In the genomic region with DNA sequence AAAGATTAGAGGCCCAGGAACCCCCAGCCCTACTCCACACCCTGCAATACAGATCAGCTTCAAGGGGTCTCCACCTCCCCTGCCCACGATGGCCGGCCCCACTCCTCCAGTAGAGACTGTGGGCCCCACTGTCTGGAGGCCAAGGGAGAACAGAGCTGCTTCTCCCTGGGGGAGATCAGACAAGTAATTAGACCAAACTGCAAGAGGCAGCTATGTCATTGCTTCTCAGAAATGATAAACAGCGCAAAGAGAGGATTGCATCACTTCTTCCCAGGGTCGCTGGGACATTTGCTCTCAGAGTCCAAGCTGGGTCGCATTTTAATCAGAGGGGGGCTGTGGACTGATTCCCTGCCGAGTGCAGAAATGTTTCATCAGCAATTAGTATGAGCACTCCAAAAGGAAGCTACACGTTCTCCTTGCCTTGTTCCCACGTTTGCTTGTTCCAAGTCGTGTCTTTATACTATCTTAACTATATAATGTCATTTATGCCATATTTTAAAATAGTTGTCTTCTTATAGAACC, we compare ENCODE assay signal across 25 cellular contexts. TPM values are rescaled to one million over a fixed set of nuclear protein-coding genes. Genes with fewer than 3 reads are reported as not detected.
A peak's percentile ranks its signal among the peaks of the same experiment; 100 is the strongest.
DNase-seq lines count a peak whose midpoint lies in the region; ATAC-seq, FAIRE-seq and TF ChIP-seq lines count a peak whose summit lies in the region.
"Had no signal": no experiment of that assay in that cellular context is flagged by ENCODE, and none has a peak within 500 bp of the region (broad histone marks: within the 10 kb centered on the region; RNA-seq: fewer than 3 reads in every experiment).

No MANE protein-coding gene starts in this region.

- no peak for TF ChIP-seq RAD21 in HepG2 (CRISPR knock-in tag; IDR thresholded peaks at IDR 0.05)

- H3K27me3 ChIP-seq in HepG2 (ENCODE audit: control insufficient read depth in 1 of 2, insufficient read depth in 2 of 2, low read length in 2 of 2) (peaks cover 0 to 3% of the 10 kb centered on the region in 2 experiments; a peak in 3 of 5 replicates), right lobe of liver (no peaks in the 10 kb centered on the region), gastroesophageal sphincter (no peaks in the 10 kb centered on the region)
- H3K27me3 ChIP-seq: ascending aorta, ovary, Peyer's patch, right atrium auricular region had no signal

- TF ChIP-seq CTCF in HepG2 (CRISPR knock-in tag; IDR thresholded peaks at IDR 0.05) (no peak), right lobe of liver (IDR thresholded peaks at IDR 0.05) (no peak), WTC11 (IDR thresholded peaks at IDR 0.05) (no peak), gastroesophageal sphincter (IDR thresholded peaks at IDR 0.05) (no peak)

- TF ChIP-seq EP300 in HepG2 (IDR thresholded peaks at IDR 0.05; ENCODE audit: low read depth in 2 of 2, low read length in 2 of 2) (no peak), HepG2 (CRISPR knock-in tag; IDR thresholded peaks at IDR 0.05; ENCODE audit: borderline replicate concordance) (no peak), gastroesophageal sphincter (IDR thresholded peaks at IDR 0.05) (no peak)

- DNase-seq in HepG2 (ENCODE audit: low spot score): no peak
- DNase-seq in right lobe of liver: no peak
- DNase-seq in WTC11 (ENCODE audit: low spot score): no peak
- DNase-seq in H54 (ENCODE audit: insufficient read length, low spot score): no peak
- DNase-seq in NCI-H146 (lab: John Stamatoyannopoulos, UW): no peak
- no peak for DNase-seq in HCEC 1CT
- DNase-seq: activated CD4-positive, alpha-beta T cell treated with anti-CD3 and anti-CD28 coated beads, Interleukin-2, amount 10 ng/mL, durations not matched to agents 24 days and 14 days; activated naive CD4-positive, alpha-beta T cell treated with anti-CD3 and anti-CD28 coated beads, Interleukin-2, amount 10 ng/mL, durations not matched to agents 7 days and 5 days; central memory CD4-positive, alpha-beta T cell; Kasumi-1; kidney glomerular epithelial cell; NCI-H1105; NCI-H2081; NCI-H345; ovary; Peyer's patch; T-helper 17 cell had no signal

- H3K4me1 ChIP-seq in HepG2 (ENCODE audit: insufficient read depth, low read length) (peaks cover 17% of the 10 kb centered on the region), right lobe of liver (no peaks in the 10 kb centered on the region), gastroesophageal sphincter (no peaks in the 10 kb centered on the region)
- H3K4me1 ChIP-seq: ascending aorta, Peyer's patch had no signal

- H3K36me3 Mint-ChIP-seq in WTC11: no peaks in the 10 kb centered on the region
- H3K36me3 Mint-ChIP-seq: activated naive CD4-positive, alpha-beta T cell treated with anti-CD3 and anti-CD28 coated beads, Interleukin-2, amount 10 ng/mL, durations not matched to agents 7 days and 5 days had no signal

- CTCF ChIA-PET in HepG2 (lab: Yijun Ruan, JAX; ENCODE audit: low intra/inter-chr PET ratio, low total read pairs) (no interaction called here), WTC11 (lab: Charles Lee) (interaction anchor here (0.8 to 2.9 kb wide), 11 partner anchors 8 to 188 kb away, joined by 3 to 10 read pairs (median 5); no protein-coding TSS in a partner anchor)

- H3K9me3 ChIP-seq in HepG2 (ENCODE audit: low read length): no peaks in the 10 kb centered on the region
- H3K9me3 ChIP-seq in right lobe of liver: no peaks in the 10 kb centered on the region
- no peaks in the 10 kb centered on the region for H3K9me3 ChIP-seq in gastroesophageal sphincter
- H3K9me3 ChIP-seq: ascending aorta, ovary, Peyer's patch, right atrium auricular region had no signal

- no peak overlapping the region for H3K9ac ChIP-seq in HepG2 (ENCODE audit: insufficient read depth, low read depth, low read length)

- no peak for TF ChIP-seq POLR2A in HepG2 (IDR thresholded peaks at IDR 0.05; ENCODE audit: insufficient read depth in 1 of 2, low read depth in 2 of 2, low read length in 2 of 2)
- no peak for TF ChIP-seq POLR2A in right lobe of liver (IDR thresholded peaks at IDR 0.05)
- TF ChIP-seq POLR2A in gastroesophageal sphincter (IDR thresholded peaks at IDR 0.05): no peak
- TF ChIP-seq POLR2A in H54 (IDR thresholded peaks at IDR 0.05; ENCODE audit: low read depth, low read length): no peak

- H3K27me3 Mint-ChIP-seq in WTC11 (ENCODE audit: low read depth): no peaks in the 10 kb centered on the region

- no peak overlapping the region for H3K4me3 ChIP-seq in HepG2 (replicated peaks in 1 of 3; ENCODE audit: insufficient read depth in 1 of 3, low read depth in 2 of 3, low read length in 3 of 3)
- no peak overlapping the region for H3K4me3 ChIP-seq in right lobe of liver
- H3K4me3 ChIP-seq in gastroesophageal sphincter: no peak overlapping the region
- H3K4me3 ChIP-seq: ascending aorta, ovary, Peyer's patch, right atrium auricular region had no signal

- H3K4me3 Mint-ChIP-seq in WTC11: no peak overlapping the region
- H3K4me3 Mint-ChIP-seq: activated CD4-positive, alpha-beta T cell treated with anti-CD3 and anti-CD28 coated beads, Interleukin-2, amount 10 ng/mL, durations not matched to agents 24 days and 14 days; activated naive CD4-positive, alpha-beta T cell treated with anti-CD3 and anti-CD28 coated beads, Interleukin-2, amount 10 ng/mL, durations not matched to agents 7 days and 5 days; T-helper 17 cell had no signal

- H3K36me3 ChIP-seq in HepG2 (replicated peaks in 1 of 2; ENCODE audit: control insufficient read depth in 1 of 2, insufficient read depth in 2 of 2, low read length in 2 of 2) (no peaks in the 10 kb centered on the region), right lobe of liver (no peaks in the 10 kb centered on the region), gastroesophageal sphincter (no peaks in the 10 kb centered on the region)
- H3K36me3 ChIP-seq: ascending aorta, ovary, Peyer's patch, right atrium auricular region had no signal

- H3K79me2 ChIP-seq in HepG2 (ENCODE audit: insufficient read depth, low read length): no peaks in the 10 kb centered on the region

- peaks cover 11% of the 10 kb centered on the region for H3K4me1 Mint-ChIP-seq in WTC11
- H3K4me1 Mint-ChIP-seq: activated CD4-positive, alpha-beta T cell treated with anti-CD3 and anti-CD28 coated beads, Interleukin-2, amount 10 ng/mL, durations not matched to agents 24 days and 14 days; activated naive CD4-positive, alpha-beta T cell treated with anti-CD3 and anti-CD28 coated beads, Interleukin-2, amount 10 ng/mL, durations not matched to agents 7 days and 5 days; T-helper 17 cell had no signal

- WGBS in HepG2 (ENCODE audit: low lambda C conversion rate): 5% methylated on average over 7 of the region's 9 CpGs
- WGBS in right lobe of liver (ENCODE audit: insufficient coverage, low coverage, low lambda C conversion rate, missing lambda C conversion rate): 59% methylated on average over 8 of the region's 9 CpGs
- WGBS in gastroesophageal sphincter (ENCODE audit: low coverage in 1 of 2), 2 donors: 60 to 68% methylated on average over 4 to 7 of the region's 9 CpGs

- FAIRE-seq in HepG2 (lab: Jason Lieb, UNC) (no peak), H54 (lab: Jason Lieb, UNC) (no peak)
- FAIRE-seq: HTR-8/SVneo had no signal

- H3K27ac Mint-ChIP-seq in WTC11: no peak overlapping the region
- H3K27ac Mint-ChIP-seq: activated CD4-positive, alpha-beta T cell treated with anti-CD3 and anti-CD28 coated beads, Interleukin-2, amount 10 ng/mL, durations not matched to agents 24 days and 14 days; activated naive CD4-positive, alpha-beta T cell treated with anti-CD3 and anti-CD28 coated beads, Interleukin-2, amount 10 ng/mL, durations not matched to agents 7 days and 5 days; T-helper 17 cell had no signal

- no peak for ATAC-seq in HepG2
- ATAC-seq in right lobe of liver: no peak
- ATAC-seq in WTC11: no peak
- peak; percentile 35 for ATAC-seq in gastroesophageal sphincter
- ATAC-seq in GM18498 (IDR thresholded peaks at IDR 0.05; ENCODE audit: unreplicated experiment): no peak
- ATAC-seq: T-helper 17 cell had no signal

- in situ Hi-C loops in HepG2 (cut with HindIII; ENCODE audit: extremely low pct_ligation_motif_present, low pct_unique_long_range_greater_than_20kb): no loop called here

- H2AFZ ChIP-seq in HepG2 (ENCODE audit: low read length): no peak overlapping the region

- H3K27ac ChIP-seq in HepG2 (ENCODE audit: extremely low read length, insufficient read depth, low read length) (no peak overlapping the region), right lobe of liver (no peak overlapping the region), gastroesophageal sphincter (no peak overlapping the region)
- H3K27ac ChIP-seq: ascending aorta, C4-2B, epithelial cell of prostate, ovary, Peyer's patch, right atrium auricular region had no signal

- POLR2A ChIA-PET in HepG2 (lab: Yijun Ruan, JAX): no interaction called here
- POLR2A ChIA-PET in WTC11 (lab: Charles Lee): no interaction called here

- no peaks in the 10 kb centered on the region for H4K20me1 ChIP-seq in HepG2 (ENCODE audit: insufficient read depth, low read length)

- intact Hi-C loops in HepG2 (cut with micrococcal nuclease; ENCODE audit: unreplicated experiment): no loop called here
- intact Hi-C loops in right lobe of liver (cut with DNase I): no loop called here

- H3K9me3 Mint-ChIP-seq in WTC11: no peaks in the 10 kb centered on the region
- H3K9me3 Mint-ChIP-seq: activated CD4-positive, alpha-beta T cell treated with anti-CD3 and anti-CD28 coated beads, Interleukin-2, amount 10 ng/mL, durations not matched to agents 24 days and 14 days; activated naive CD4-positive, alpha-beta T cell treated with anti-CD3 and anti-CD28 coated beads, Interleukin-2, amount 10 ng/mL, durations not matched to agents 7 days and 5 days had no signal

- BruUV-seq in HepG2 (replicated peaks; lab: Mats Ljungman, UMichigan): no TSS peak

- H3K4me2 ChIP-seq in HepG2 (ENCODE audit: low read depth, low read length): no peak overlapping the region

RNA-seq across cellular contexts. Expression of a gene that starts 59.9 kb away (rescaled TPM):
- total RNA-seq in HepG2 (2016; rRNA removed; fragmentation: Illumina TruSeq; extraction: Trizol) (not detected in 2 replicates), right lobe of liver (under 1 TPM in 4 of 6 experiments, not detected in 2; 0.24 to 0.83 (median 0.40) TPM), WTC11 (2021) (0.27 TPM in 1 of 3 replicates, not detected in the others), gastroesophageal sphincter (1 to 10 TPM in 1 of 4 donors, not detected in 3; 1.1 TPM)
- not detected in 2 replicates for total RNA-seq in HepG2 (2016; cell fraction: cytosol; rRNA removed; fragmentation: Illumina TruSeq; extraction: Trizol; ENCODE audit: low read depth)
- not detected in 2 replicates for total RNA-seq in HepG2 (2016; cell fraction: insoluble cytoplasmic fraction; rRNA removed; fragmentation: Illumina TruSeq; extraction: Trizol)
- total RNA-seq in HepG2 (2016; cell fraction: membrane; rRNA removed; fragmentation: Illumina TruSeq; extraction: Trizol): not detected in 2 replicates
- total RNA-seq in HepG2 (2016; cell fraction: nucleus; rRNA removed; fragmentation: Illumina TruSeq; extraction: Trizol): not detected in 2 replicates
- 0.08 TPM in 1 of 2 replicates, not detected in the other for polyA plus RNA-seq in HepG2 (2011; rRNA removed)
- polyA plus RNA-seq in HepG2 (2011; cell fraction: cytosol; rRNA removed): 0.11 TPM in 1 of 2 replicates, not detected in the other
- polyA plus RNA-seq in HepG2 (2011; cell fraction: nucleus; rRNA removed): 0.14 and 0.66 TPM in 2 replicates
- not detected in 2 replicates for polyA plus RNA-seq in HepG2 (2012)
- polyA plus RNA-seq in HepG2 (2016; cell fraction: cytosol; fragmentation: Illumina TruSeq; extraction: Trizol; ENCODE audit: low read depth): not detected in 2 replicates
- not detected in 2 replicates for polyA plus RNA-seq in HepG2 (2016; cell fraction: insoluble cytoplasmic fraction; fragmentation: Illumina TruSeq; extraction: Trizol; ENCODE audit: low read depth)
- polyA plus RNA-seq in HepG2 (2016; cell fraction: membrane; fragmentation: Illumina TruSeq; extraction: Trizol; ENCODE audit: low read depth): not detected in 2 replicates
- not detected in 2 replicates for polyA plus RNA-seq in HepG2 (2016; cell fraction: nucleus; fragmentation: Illumina TruSeq; extraction: Trizol; ENCODE audit: insufficient read depth, low read depth)
- 0.23 and 0.62 TPM in 2 replicates for polyA minus RNA-seq in HepG2 (2011; rRNA and poly(A)+ RNA removed; ENCODE audit: low replicate concordance)
- polyA minus RNA-seq in HepG2 (2011; cell fraction: cytosol; rRNA and poly(A)+ RNA removed): not detected in 2 replicates
- 0.99 and 1.3 TPM in 2 replicates for polyA minus RNA-seq in HepG2 (2011; cell fraction: nucleus; rRNA and poly(A)+ RNA removed)
- total RNA-seq: activated CD4-positive, alpha-beta T cell treated with anti-CD3 and anti-CD28 coated beads, Interleukin-2, amount 10 ng/mL, durations not matched to agents 24 days and 14 days; ascending aorta; ureter had no signal
